11 cellular contexts compared by ENCODE assay signal in genomic region chr1:28115267-28115666, GRCh38. TPM values are rescaled to one million over a fixed set of nuclear protein-coding genes. Genes with fewer than 3 reads are reported as not detected.
DNase-seq lines count a peak whose midpoint lies in the region; ATAC-seq, FAIRE-seq and TF ChIP-seq lines count a peak whose summit lies in the region.
"Had no signal": no experiment of that assay in that cellular context is flagged by ENCODE, and none has a peak within 500 bp of the region (broad histone marks: within the 10 kb centered on the region; RNA-seq: fewer than 3 reads in every experiment).

No MANE protein-coding gene starts in this region.

- no peaks in the 10 kb centered on the region for H3K79me1 ChIP-seq in mesenchymal stem cell (replicated peaks; ENCODE audit: low read length, poor library complexity, severe bottlenecking)

- no peak overlapping the region for H2BK12ac ChIP-seq in mesenchymal stem cell (ENCODE audit: low read length in 2 of 2)

- FAIRE-seq in H54 (lab: Jason Lieb, UNC) = no peak
- FAIRE-seq in small intestine (lab: Jason Lieb, UNC) = no peak

- no peak overlapping the region for H3K14ac ChIP-seq in mesenchymal stem cell (ENCODE audit: low read length in 2 of 2)

- H3K9ac ChIP-seq in mesenchymal stem cell (ENCODE audit: low read length) = no peak overlapping the region

- no peaks in the 10 kb centered on the region for H3K9me3 ChIP-seq in mesenchymal stem cell (ENCODE audit: control insufficient read depth, low read length)
- no peaks in the 10 kb centered on the region for H3K9me3 ChIP-seq in small intestine (ENCODE audit: control insufficient read depth, low read depth)

- H3K23ac ChIP-seq in mesenchymal stem cell (ENCODE audit: low read length in 2 of 2) = no peak overlapping the region

- H3K4me2 ChIP-seq in mesenchymal stem cell (ENCODE audit: low read length, poor library complexity, severe bottlenecking) = no peak overlapping the region

- H2AFZ ChIP-seq in mesenchymal stem cell (ENCODE audit: low read depth, low read length) = no peak overlapping the region

- peaks cover 3% of the 10 kb centered on the region for H3K4me1 ChIP-seq in mesenchymal stem cell (ENCODE audit: control insufficient read depth, insufficient read depth, low read depth, low read length)
- H3K4me1 ChIP-seq in small intestine (ENCODE audit: control insufficient read depth in 2 of 2, insufficient read depth in 1 of 2, low read depth in 1 of 2, low read length in 1 of 2) = peaks cover 2 to 3% of the 10 kb centered on the region in 2 donors

- H3K18ac ChIP-seq in mesenchymal stem cell (ENCODE audit: low read depth in 1 of 2, low read length in 2 of 2) = no peak overlapping the region

- H3K4ac ChIP-seq in mesenchymal stem cell (ENCODE audit: low read depth in 1 of 2, low read length in 2 of 2) = no peak overlapping the region

- ATAC-seq in HG03159 (IDR thresholded peaks at IDR 0.05; ENCODE audit: unreplicated experiment) = no peak

- no peak for TF ChIP-seq POLR2A in H54 (IDR thresholded peaks at IDR 0.05; ENCODE audit: low read depth, low read length)

- H2BK120ac ChIP-seq in mesenchymal stem cell (ENCODE audit: low read depth, low read length) = no peak overlapping the region

- H3K27me3 ChIP-seq in mesenchymal stem cell (ENCODE audit: control insufficient read depth in 1 of 2, insufficient read depth in 1 of 2, low read length in 2 of 2) (no peaks in the 10 kb centered on the region), small intestine (ENCODE audit: control insufficient read depth in 2 of 2, insufficient read depth in 2 of 2, low read length in 2 of 2) (no peaks in the 10 kb centered on the region)

- no peak overlapping the region for H2AK5ac ChIP-seq in mesenchymal stem cell (ENCODE audit: low read length, severe bottlenecking)

- no peak overlapping the region for H2BK15ac ChIP-seq in mesenchymal stem cell (ENCODE audit: low read depth, poor library complexity, severe bottlenecking)

- H2BK5ac ChIP-seq in mesenchymal stem cell (ENCODE audit: low read depth, low read length, poor library complexity, severe bottlenecking) = no peak overlapping the region

- H3K4me3 ChIP-seq in mesenchymal stem cell (ENCODE audit: insufficient read depth in 1 of 2, low read depth in 1 of 2, low read length in 2 of 2) (no peak overlapping the region), small intestine (ENCODE audit: low read depth in 1 of 2, low read length in 2 of 2) (no peak overlapping the region)
- H3K4me3 ChIP-seq: skin epidermis had no signal

- WGBS in mesenchymal stem cell = 57% methylated on average over 4 of the region's 4 CpGs
- WGBS in small intestine, 3 donors = 43 to 58% (median 44%) methylated on average over 4 of the region's 4 CpGs

- H4K91ac ChIP-seq in mesenchymal stem cell (ENCODE audit: low read length) = no peak overlapping the region

- H3K27ac ChIP-seq in mesenchymal stem cell (ENCODE audit: low read length, poor library complexity, severe bottlenecking) (no peak overlapping the region), small intestine (ENCODE audit: low read depth in 1 of 2, low read length in 1 of 2) (no peak overlapping the region)
- H3K27ac ChIP-seq: C4-2B had no signal

- no peak overlapping the region for H4K8ac ChIP-seq in mesenchymal stem cell (ENCODE audit: low read length)

- DNase-seq in AML-193 (lab: John Stamatoyannopoulos, UW) = peak; percentile 89 to 93
- peak; percentile 19 for DNase-seq in M059J (ENCODE audit: low read depth)
- peak; percentile 4 for DNase-seq in activated CD8-positive, alpha-beta memory T cell treated with anti-CD3 and anti-CD28 coated beads, Interleukin-2, amount 50 U/mL, for 24 hours (ENCODE audit: extremely low read depth)
- DNase-seq in mesenchymal stem cell = peak; percentile 61
- DNase-seq in AG08395 (ENCODE audit: low spot score) = no peak
- DNase-seq in H54 (ENCODE audit: insufficient read length, low spot score) = no peak
- DNase-seq in small intestine = no peak
- DNase-seq: NCI-H1436 treated with DMSO at 0.1 percent for 48 hours had no signal

- no peaks in the 10 kb centered on the region for H3K36me3 ChIP-seq in mesenchymal stem cell (ENCODE audit: control insufficient read depth in 1 of 2, insufficient read depth in 2 of 2, low read depth in 1 of 2, low read length in 2 of 2)
- no peaks in the 10 kb centered on the region for H3K36me3 ChIP-seq in small intestine (ENCODE audit: control insufficient read depth in 2 of 2, insufficient read depth in 2 of 2, low read length in 2 of 2)

RNA-seq across cellular contexts. Expression of gene EYA3, which starts 26.9 kb away (rescaled TPM):
- 20.0 and 25.4 TPM in 2 replicates for total RNA-seq in M059J (2014; rRNA removed; shearing (Covaris generic))
- polyA plus RNA-seq in mesenchymal stem cell (2013, experiment 1 of 2) = 11.4 TPM
- 10.9 TPM for polyA plus RNA-seq in mesenchymal stem cell (2013, experiment 2 of 2)
- 1 to 10 TPM; 3.2 to 7.9 (median 4.9) TPM for polyA plus RNA-seq in small intestine

Comparison
In these comparisons a context has a peak if more than half of its experiments do, and no peak if none do; other contexts are left out.
1. DNase-seq: peak in AML-193 (2 of 2), M059J (single experiment), activated CD8-positive, alpha-beta memory T cell treated with anti-CD3 and anti-CD28 coated beads, Interleukin-2, amount 50 U/mL, for 24 hours (single experiment) and mesenchymal stem cell (single experiment); none in AG08395 (single experiment), H54 (single experiment) and small intestine (single experiment).